8 cellular contexts compared by ENCODE assay signal in genomic region chr11:35391922-35392813, GRCh38. TPM values are rescaled to one million over a fixed set of nuclear protein-coding genes. Genes with fewer than 3 reads are reported as not detected.
DNase-seq lines count a peak whose midpoint lies in the region; ATAC-seq and TF ChIP-seq lines count a peak whose summit lies in the region.

No MANE protein-coding gene starts in this region.

- H3K4me1 ChIP-seq in BE2C (no peaks in the 10 kb centered on the region), osteoblast (ENCODE audit: insufficient read depth, low read length) (peaks cover 15% of the 10 kb centered on the region), testis (no peaks in the 10 kb centered on the region)

- 19 to 20% methylated on average over 12 to 14 of the region's 14 CpGs for WGBS in testis, 2 donors

- H2AFZ ChIP-seq in osteoblast (ENCODE audit: low read length) = no peak overlapping the region

- H3K27me3 ChIP-seq in BE2C (no peaks in the 10 kb centered on the region), osteoblast (ENCODE audit: insufficient read depth, low read length) (no peaks in the 10 kb centered on the region), testis (no peaks in the 10 kb centered on the region)

- DNase-seq in BE2C (peak; percentile 80), SK-N-DZ (ENCODE audit: low spot score) (peak; percentile 54), germinal center (ENCODE audit: low spot score) (peak; percentile 83), osteoblast (ENCODE audit: insufficient read length, low spot score, missing footprints) (peak; percentile 69), testis (peak; percentile 86)
- DNase-seq in activated naive CD4-positive, alpha-beta T cell treated with Interleukin-2 at 50 U/mL for 16 hours = peak; percentile 86

- TF ChIP-seq POLR2A in testis (IDR thresholded peaks at IDR 0.05) = no peak

- H3K27ac ChIP-seq in osteoblast (ENCODE audit: low read depth, low read length) (no peak overlapping the region), testis (no peak overlapping the region)

- intact Hi-C loops in testis (cut with DNase I; ENCODE audit: low total_unique reads) = loop anchor here (10.0 kb wide), 1 partner anchor 467 kb away; no protein-coding TSS in a partner anchor

- H3K4me3 ChIP-seq in BE2C (ENCODE audit: low read depth, low read length) (no peak overlapping the region), osteoblast (ENCODE audit: insufficient read depth, low read length) (no peak overlapping the region), testis (no peak overlapping the region)

- no peaks in the 10 kb centered on the region for H4K20me1 ChIP-seq in osteoblast (ENCODE audit: insufficient read depth, low read length)

- ATAC-seq in GM19351 (IDR thresholded peaks at IDR 0.05; ENCODE audit: unreplicated experiment) = peak; percentile 34

- TF ChIP-seq CTCF in BE2C (IDR thresholded peaks at IDR 0.05; ENCODE audit: low read depth, low read length) (peak; percentile 70), LNCAP (IDR thresholded peaks at IDR 0.05) (peak; percentile 91), osteoblast (IDR thresholded peaks at IDR 0.05; ENCODE audit: extremely low read depth, low read depth, low read length) (peak; percentile 90), testis (IDR thresholded peaks at IDR 0.05) (peak; percentile 46 to 84 (median 78))

- H3K79me2 ChIP-seq in osteoblast (ENCODE audit: insufficient read depth, low read length) = no peaks in the 10 kb centered on the region

- H3K4me2 ChIP-seq in osteoblast (ENCODE audit: insufficient read depth, low read length) = peak overlapping the region; percentile 60

- no peaks in the 10 kb centered on the region for H3K9me3 ChIP-seq in BE2C
- H3K9me3 ChIP-seq in osteoblast (ENCODE audit: low read depth, low read length) = no peaks in the 10 kb centered on the region
- no peaks in the 10 kb centered on the region for H3K9me3 ChIP-seq in testis

- H3K36me3 ChIP-seq in BE2C = no peaks in the 10 kb centered on the region
- H3K36me3 ChIP-seq in osteoblast (ENCODE audit: insufficient read depth, low read length) = no peaks in the 10 kb centered on the region
- H3K36me3 ChIP-seq in testis (ENCODE audit: low read depth, missing control alignments) = no peaks in the 10 kb centered on the region

RNA-seq across cellular contexts. Expression of gene SLC1A2, which starts 27.2 kb away (rescaled TPM):
- polyA plus RNA-seq in BE2C (2012; ENCODE audit: insufficient read depth, insufficient read length, low read depth) = not detected
- 20.8 and 23.9 TPM in 2 replicates for polyA plus RNA-seq in SK-N-DZ (2014; cell fraction: cytosol; rRNA removed)
- 24.1 and 26.7 TPM in 2 replicates for polyA plus RNA-seq in SK-N-DZ (2014; cell fraction: nucleus; rRNA removed)
- total RNA-seq in osteoblast (0.72 and 1.5 TPM in 2 replicates), testis (1 to 10 TPM in 1 of 2 donors, under 1 TPM in 1; 0.74 to 1.1 TPM)
- 7.5 TPM for polyA plus RNA-seq in testis (ENCODE audit: insufficient read depth, low read depth, low replicate concordance)
